Comparison of ENCODE assay signal across 8 cellular contexts in the genomic region with DNA sequence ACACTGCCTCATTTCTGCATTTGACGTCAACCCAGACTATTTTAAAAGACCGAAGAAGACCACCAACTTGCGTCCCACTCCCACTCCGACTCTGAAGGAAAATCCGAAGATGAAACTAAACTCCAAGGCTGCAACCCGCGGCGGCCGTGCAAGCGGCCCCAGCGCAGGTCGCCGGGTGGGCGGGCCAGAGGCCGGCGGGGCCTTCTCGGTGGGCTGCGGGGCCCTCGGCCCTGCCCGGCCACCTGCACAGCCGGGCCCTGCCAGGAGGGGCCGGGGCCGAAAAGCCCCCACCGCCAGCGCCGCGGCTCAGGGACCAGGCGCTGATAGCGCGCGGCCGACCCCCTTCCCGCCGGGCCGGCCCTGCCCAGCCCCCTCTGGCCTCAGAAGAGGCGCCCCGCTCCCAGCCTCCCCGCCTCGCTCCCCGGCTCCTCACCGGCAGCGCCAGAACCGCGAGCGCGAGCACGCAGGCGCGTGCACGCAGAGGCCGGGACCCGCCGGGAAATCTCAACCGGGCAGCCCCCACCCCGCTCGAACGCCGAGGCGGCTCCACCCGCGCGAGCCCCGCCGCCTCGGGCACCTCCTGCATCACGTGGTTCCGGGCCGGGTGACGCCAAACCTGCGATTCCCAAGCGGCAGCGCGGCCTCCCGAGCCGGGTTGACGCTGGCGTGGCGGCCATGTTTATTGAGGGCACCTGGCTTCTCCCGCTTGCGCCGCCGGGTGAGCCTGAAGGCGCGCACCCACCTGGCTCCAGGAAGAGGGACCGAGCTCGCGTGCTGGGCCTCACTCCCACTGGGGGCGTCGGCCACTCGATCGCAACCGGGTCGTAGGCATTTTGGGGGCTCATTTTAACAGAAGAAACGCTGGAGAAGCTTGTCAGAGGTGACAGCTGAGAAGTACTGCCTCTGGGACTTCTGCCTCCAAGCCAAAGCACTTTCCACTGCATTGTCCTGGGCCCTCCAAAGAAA. TPM values are rescaled to one million over a fixed set of nuclear protein-coding genes. Genes with fewer than 3 reads are reported as not detected.
DNase-seq lines count a peak whose midpoint lies in the region; ATAC-seq and TF ChIP-seq lines count a peak whose summit lies in the region.

A gene (minus strand): TSS at position 589 of the 966 bp plus-strand sequence. CDS start 1,170 bp downstream, outside the sequence.

- peak within 1 kb of the TSS; percentile 88 for H3K4me3 ChIP-seq in CD4-positive, CD25-positive, alpha-beta regulatory T cell (ENCODE audit: low read depth, low read length)
- peak within 1 kb of the TSS; percentile 71 for H3K4me3 ChIP-seq in lower lobe of right lung

- no peaks in the 10 kb centered on the region for H3K27me3 ChIP-seq in CD4-positive, CD25-positive, alpha-beta regulatory T cell (ENCODE audit: control insufficient read depth, insufficient read depth, low read length)
- H3K27me3 ChIP-seq in lower lobe of right lung (ENCODE audit: low read depth), result no peaks in the 10 kb centered on the region

- H3K9me3 ChIP-seq in CD4-positive, CD25-positive, alpha-beta regulatory T cell (ENCODE audit: control insufficient read depth in 2 of 2, low read length in 2 of 2), result no peaks in the 10 kb centered on the region
- no peaks in the 10 kb centered on the region for H3K9me3 ChIP-seq in lower lobe of right lung

- H3K4me1 Mint-ChIP-seq in CD4-positive, CD25-positive, alpha-beta regulatory T cell, result peaks cover 0 to 33% (median 30%) of the 10 kb centered on the region in 4 donors
- H3K4me1 Mint-ChIP-seq in activated CD8-positive, alpha-beta T cell treated with anti-CD3 and anti-CD28 coated beads for 36 hours (ENCODE audit: low read depth), result peaks cover 59% of the 10 kb centered on the region

- H3K36me3 Mint-ChIP-seq in CD4-positive, CD25-positive, alpha-beta regulatory T cell, result peaks cover 20% of the 10 kb centered on the region
- peaks cover 41% of the 10 kb centered on the region for H3K36me3 Mint-ChIP-seq in activated CD8-positive, alpha-beta T cell treated with anti-CD3 and anti-CD28 coated beads for 36 hours (ENCODE audit: low read depth)

- CTCF ChIA-PET in activated CD8-positive, alpha-beta T cell treated with anti-CD3 and anti-CD28 coated beads for 36 hours (lab: Charles Lee), result interaction anchor here (0.8 to 1.8 kb wide), 6 partner anchors 16 to 35 kb away, joined by 3 to 6 read pairs (median 3); no protein-coding TSS in a partner anchor

- ATAC-seq in CD4-positive, CD25-positive, alpha-beta regulatory T cell (ENCODE audit: low read depth in 2 of 2), result peak; percentile 97 to 98
- ATAC-seq in GM19455 (IDR thresholded peaks at IDR 0.05; ENCODE audit: unreplicated experiment), result peak; percentile 95
- ATAC-seq in activated CD8-positive, alpha-beta T cell treated with anti-CD3 and anti-CD28 coated beads for 36 hours, result peak; percentile 92
- ATAC-seq in lower lobe of right lung, result peak; percentile 97 to 98

- H3K27me3 Mint-ChIP-seq in CD4-positive, CD25-positive, alpha-beta regulatory T cell, result no peaks in the 10 kb centered on the region
- no peaks in the 10 kb centered on the region for H3K27me3 Mint-ChIP-seq in activated CD8-positive, alpha-beta T cell treated with anti-CD3 and anti-CD28 coated beads for 36 hours

- no peak for TF ChIP-seq CTCF in activated CD8-positive, alpha-beta T cell treated with anti-CD3 and anti-CD28 coated beads for 36 hours (IDR thresholded peaks at IDR 0.05)
- TF ChIP-seq CTCF in lower lobe of right lung (IDR thresholded peaks at IDR 0.05), result no peak

- peaks cover 14% of the 10 kb centered on the region for H3K4me1 ChIP-seq in CD4-positive, CD25-positive, alpha-beta regulatory T cell (ENCODE audit: control insufficient read depth, insufficient read depth, low read length, poor library complexity, severe bottlenecking)
- H3K4me1 ChIP-seq in lower lobe of right lung, result peaks cover 62% of the 10 kb centered on the region

- POLR2A ChIA-PET in activated CD8-positive, alpha-beta T cell treated with anti-CD3 and anti-CD28 coated beads for 36 hours (lab: Charles Lee), result interaction anchor here (0.9 to 5.6 kb wide), 3 partner anchors 7 to 20 kb away, joined by 3 to 57 read pairs (median 3); a partner anchor contains a TSS

- peak within 1 kb of the TSS; percentile 92 to 96 (median 96) for H3K4me3 Mint-ChIP-seq in CD4-positive, CD25-positive, alpha-beta regulatory T cell
- peak within 1 kb of the TSS; percentile 87 for H3K4me3 Mint-ChIP-seq in activated CD8-positive, alpha-beta T cell treated with anti-CD3 and anti-CD28 coated beads for 36 hours

- DNase-seq in CD4-positive, CD25-positive, alpha-beta regulatory T cell, result peak; percentile 94 to 95 (median 95)
- DNase-seq in HK-2 (ENCODE audit: unreplicated experiment) (peak; percentile 96), NCI-H82 treated with DMSO at 0.1 percent for 48 hours (lab: John Stamatoyannopoulos, UW; ENCODE audit: unreplicated experiment) (peak; percentile 76), ecto neural progenitor cell (ENCODE audit: low spot score) (peak; percentile 98), lower lobe of right lung (peak; percentile 97)
- DNase-seq in activated CD8-positive, alpha-beta T cell treated with anti-CD3 and anti-CD28 coated beads for 36 hours, result peak; percentile 96
- DNase-seq in stimulated activated CD4-positive, alpha-beta T cell treated with anti-CD3 and anti-CD28 coated beads, TNF-alpha, amount 100 ng/mL, for 24 hours (ENCODE audit: low read depth in 3 of 3), result peak; percentile 88 to 95 (median 94)

- H3K27ac Mint-ChIP-seq in CD4-positive, CD25-positive, alpha-beta regulatory T cell, result peak within 1 kb of the TSS; percentile 81 to 91 (median 91)
- peak within 1 kb of the TSS; percentile 90 for H3K27ac Mint-ChIP-seq in activated CD8-positive, alpha-beta T cell treated with anti-CD3 and anti-CD28 coated beads for 36 hours

- H3K27ac ChIP-seq in CD4-positive, CD25-positive, alpha-beta regulatory T cell (ENCODE audit: insufficient read depth, low read length, poor library complexity, severe bottlenecking), result peak within 1 kb of the TSS; percentile 73
- peak within 1 kb of the TSS; percentile 88 for H3K27ac ChIP-seq in lower lobe of right lung

- intact Hi-C loops in activated CD8-positive, alpha-beta T cell treated with anti-CD3 and anti-CD28 coated beads for 36 hours (cut with micrococcal nuclease), result loop anchor here (2.0 to 10.0 kb wide), 2 partner anchors 19 to 923 kb away; no protein-coding TSS in a partner anchor
- intact Hi-C loops in lower lobe of right lung (cut with DNase I), result no loop called here

- peaks cover 0 to 1% (median 0%) of the 10 kb centered on the region in 7 donors for H3K9me3 Mint-ChIP-seq in CD4-positive, CD25-positive, alpha-beta regulatory T cell
- H3K9me3 Mint-ChIP-seq in activated CD8-positive, alpha-beta T cell treated with anti-CD3 and anti-CD28 coated beads for 36 hours, result no peaks in the 10 kb centered on the region

- peaks cover 7% of the 10 kb centered on the region for H3K36me3 ChIP-seq in CD4-positive, CD25-positive, alpha-beta regulatory T cell (ENCODE audit: control insufficient read depth, insufficient read depth, low read length)
- H3K36me3 ChIP-seq in lower lobe of right lung, result peaks cover 15% of the 10 kb centered on the region

RNA-seq across cellular contexts. Expression of the gene that starts here (rescaled TPM):
- total RNA-seq in CD4-positive, CD25-positive, alpha-beta regulatory T cell, result 2.0 TPM
- polyA plus RNA-seq in CD4-positive, CD25-positive, alpha-beta regulatory T cell, result 1 to 10 TPM in 3 of 4 donors, under 1 TPM in 1; 0.98 to 6.3 (median 2.2) TPM
- 1 to 10 TPM; 2.4 to 3.4 TPM for total RNA-seq in activated CD8-positive, alpha-beta T cell treated with anti-CD3 and anti-CD28 coated beads for 36 hours
- 7.8 TPM for total RNA-seq in lower lobe of right lung

Comparison
In these comparisons a context has a peak if more than half of its experiments do, and no peak if none do; other contexts are left out.
1. Peak in every context shown above with its lines: DNase-seq, ATAC-seq, H3K4me3 ChIP-seq and H3K27ac ChIP-seq.